In genomic region chr19:55239004-55239403, GRCh38 we compare ENCODE assay signal across 20 cellular contexts.
"Had no signal": no experiment of that assay in that cellular context is flagged by ENCODE, and none has a peak within 500 bp of the region (broad histone marks: within the 10 kb centered on the region; RNA-seq: fewer than 3 reads in every experiment).

No MANE protein-coding gene starts in this region.

- ATAC-seq: Panc1, Right ventricle myocardium inferior, SK-N-SH treated with all-trans-retinoic acid at 6 μM for 48 hours had no signal

- DNase-seq: Kasumi-1, MM.1S, NCI-H1092 treated with DMSO at 0.1 percent for 48 hours, NCI-H1436, NCI-H187, NCI-H2029, NCI-H2081 treated with DMSO at 0.1 percent for 48 hours, NCI-H2171, NCI-H226, NCI-H446, NCI-H510A, NCI-H524 treated with DMSO at 0.1 percent for 48 hours, NCI-H69, NCI-H774, SHP77 treated with DMSO at 0.1 percent for 48 hours, SJCRH30 had no signal

- H3K4me3 ChIP-seq: SJCRH30 had no signal

- H3K4me1 ChIP-seq: SJCRH30 had no signal

- H3K27ac ChIP-seq: KMS-11, SJCRH30 had no signal

- H3K27me3 ChIP-seq: SJCRH30 had no signal

- H3K9me3 ChIP-seq: SJCRH30 had no signal
